8 cellular contexts compared by ENCODE assay signal in the genomic region with DNA sequence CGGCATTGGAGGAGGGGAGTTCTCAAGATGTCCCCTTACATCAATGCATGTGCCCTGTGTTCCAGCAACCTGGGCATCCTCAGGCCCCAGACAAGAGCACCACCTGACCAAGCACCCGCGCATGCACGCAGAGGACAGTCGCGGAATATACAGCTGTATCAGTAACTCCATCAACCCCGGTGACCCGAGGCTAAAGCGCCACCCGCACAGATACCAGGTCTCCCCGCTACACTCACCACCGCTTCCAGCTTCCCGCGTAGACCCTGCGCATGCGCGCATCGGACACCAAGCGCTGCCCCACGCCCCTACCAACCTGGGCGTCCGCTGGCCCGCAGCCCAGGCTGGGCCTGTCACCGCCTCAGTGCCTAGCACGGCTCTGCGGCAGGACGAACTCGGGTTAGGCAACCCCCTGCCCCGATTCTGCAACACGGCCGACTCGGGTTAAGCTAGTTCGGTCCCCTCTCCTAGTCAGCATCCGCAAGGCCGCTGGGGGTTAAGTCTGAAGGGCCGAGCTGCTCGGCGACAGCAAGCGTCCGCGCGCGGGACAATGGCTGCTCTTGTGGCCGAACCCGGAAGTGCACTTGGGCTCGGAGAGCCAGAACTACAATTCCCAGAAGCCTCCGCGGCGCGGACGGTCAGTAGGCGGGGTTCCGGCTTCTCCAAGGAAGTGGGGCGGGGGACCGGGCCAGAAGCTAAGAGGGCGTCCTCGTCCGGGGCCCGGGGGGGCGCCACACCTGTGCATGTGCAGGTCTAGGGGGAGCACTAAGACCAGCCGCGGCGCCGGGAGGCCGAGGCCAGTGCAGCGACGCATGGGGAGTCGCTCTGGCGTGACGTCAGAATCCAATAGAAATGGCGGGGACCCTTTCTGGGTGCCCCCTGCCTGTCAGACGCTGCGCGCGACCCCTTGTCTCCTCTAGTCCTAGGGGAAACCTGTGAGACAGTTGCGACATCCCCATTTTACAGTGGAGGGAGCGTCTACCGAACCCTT. TPM values are rescaled to one million over a fixed set of nuclear protein-coding genes. Genes with fewer than 3 reads are reported as not detected.
A peak's percentile ranks its signal among the peaks of the same experiment; 100 is the strongest.
DNase-seq lines count a peak whose midpoint lies in the region; ATAC-seq lines count a peak whose summit lies in the region.

ZNF180 (minus strand) TSS at position 561 of the 988 bp plus-strand sequence. CDS start 3,188 bp downstream, outside the sequence.

- DNase-seq in C1 segment of cervical spinal cord (lab: John Stamatoyannopoulos, UW) (peak; percentile 42 to 98 (median 94)), GM19240 (ENCODE audit: insufficient read length, low spot score) (peak; percentile 95), NCI-H524 treated with DMSO at 0.1 percent for 48 hours (lab: John Stamatoyannopoulos, UW) (peak; percentile 59), cortex of kidney (lab: John Stamatoyannopoulos, UW) (peak; percentile 79), left lobe of liver (ENCODE audit: low spot score) (peak; percentile 96)
- peak; percentile 99 for DNase-seq in activated CD4-positive, alpha-beta T cell treated with anti-CD3 and anti-CD28 coated beads, Interleukin-2, amount 10 ng/mL, durations not matched to agents 24 days and 14 days
- peak; percentile 95 to 96 for DNase-seq in stimulated activated CD4-positive, alpha-beta T cell treated with anti-CD3 and anti-CD28 coated beads, Interleukin-2, amount 100 ng/mL, for 24 hours

- H3K36me3 Mint-ChIP-seq in activated CD4-positive, alpha-beta T cell treated with anti-CD3 and anti-CD28 coated beads, Interleukin-2, amount 10 ng/mL, durations not matched to agents 24 days and 14 days (ENCODE audit: low read depth) = peaks cover 51% of the 10 kb centered on the region

- peaks cover 46% of the 10 kb centered on the region for H3K9me3 Mint-ChIP-seq in activated CD4-positive, alpha-beta T cell treated with anti-CD3 and anti-CD28 coated beads, Interleukin-2, amount 10 ng/mL, durations not matched to agents 24 days and 14 days

- intact Hi-C loops in activated CD4-positive, alpha-beta T cell treated with anti-CD3 and anti-CD28 coated beads, Interleukin-2, amount 10 ng/mL, durations not matched to agents 24 days and 14 days (cut with micrococcal nuclease) = loop anchor here (2.0 to 10.0 kb wide), 4 partner anchors 288 to 905 kb away; partner anchors contain the start of genes IRGQ, ZNF225, ZNF227 and ZNF230

- H3K27ac Mint-ChIP-seq in activated CD4-positive, alpha-beta T cell treated with anti-CD3 and anti-CD28 coated beads, Interleukin-2, amount 10 ng/mL, durations not matched to agents 24 days and 14 days = peak within 1 kb of the TSS; percentile 93

- H3K4me1 Mint-ChIP-seq in activated CD4-positive, alpha-beta T cell treated with anti-CD3 and anti-CD28 coated beads, Interleukin-2, amount 10 ng/mL, durations not matched to agents 24 days and 14 days = peaks cover 28% of the 10 kb centered on the region

- ATAC-seq in HG03457 (IDR thresholded peaks at IDR 0.05; ENCODE audit: unreplicated experiment) = peak; percentile 67
- peak; percentile 98 for ATAC-seq in left lobe of liver

- H3K27me3 Mint-ChIP-seq in activated CD4-positive, alpha-beta T cell treated with anti-CD3 and anti-CD28 coated beads, Interleukin-2, amount 10 ng/mL, durations not matched to agents 24 days and 14 days = no peaks in the 10 kb centered on the region

- peak within 1 kb of the TSS; percentile 94 for H3K4me3 Mint-ChIP-seq in activated CD4-positive, alpha-beta T cell treated with anti-CD3 and anti-CD28 coated beads, Interleukin-2, amount 10 ng/mL, durations not matched to agents 24 days and 14 days

RNA-seq across cellular contexts. Expression of gene ZNF180, which starts in this region (rescaled TPM):
- total RNA-seq in activated CD4-positive, alpha-beta T cell treated with anti-CD3 and anti-CD28 coated beads, Interleukin-2, amount 10 ng/mL, durations not matched to agents 24 days and 14 days = 7.0 and 8.5 TPM in 2 replicates
- 4.3 TPM for total RNA-seq in left lobe of liver

Comparison
In these comparisons a context has a peak if more than half of its experiments do, and no peak if none do; other contexts are left out.
1. Peak in every context shown above with its lines: DNase-seq and ATAC-seq.